ENCODE assay signal across 19 cellular contexts in genomic region chr7:141288626-141289025, GRCh38.
"Had no signal": no experiment of that assay in that cellular context is flagged by ENCODE, and none has a peak within 500 bp of the region (broad histone marks: within the 10 kb centered on the region; RNA-seq: fewer than 3 reads in every experiment).

No MANE protein-coding gene starts in this region.

- H3K36me3 ChIP-seq: prostate gland, right lobe of liver, transverse colon, vagina had no signal

- FAIRE-seq: bronchial epithelial cell, keratinocyte had no signal

- H3K27me3 ChIP-seq: right lobe of liver, transverse colon, vagina had no signal

- H3K27ac ChIP-seq: prostate gland, right lobe of liver, transverse colon, vagina had no signal

- DNase-seq: activated CD4-positive, alpha-beta T cell treated with anti-CD3 and anti-CD28 coated beads, Interleukin-2, amount 10 ng/mL, durations not matched to agents 7 days and 5 days; activated naive CD4-positive, alpha-beta T cell; anterior cingulate cortex; endodermal cell; hippocampal formation; mesendoderm; natural killer cell; occipital lobe; right lobe of liver; stimulated activated CD4-positive, alpha-beta T cell treated with anti-CD3 and anti-CD28 coated beads, Interleukin-4, amount 100 ng/mL, for 4 hours; stimulated activated CD8-positive, alpha-beta memory T cell treated with anti-CD3 and anti-CD28 coated beads, Interleukin-4, amount 100 ng/mL, for 48 hours; stimulated activated naive CD4-positive, alpha-beta T cell treated with Interleukin-2 at 50 U/mL for 16 hours; substantia nigra; transverse colon had no signal

- H3K4me3 ChIP-seq: prostate gland, right lobe of liver, smooth muscle cell, transverse colon, vagina had no signal

- ATAC-seq: natural killer cell, right lobe of liver had no signal

- H3K4me1 ChIP-seq: prostate gland, right lobe of liver, transverse colon, vagina had no signal

- H3K9me3 ChIP-seq: prostate gland, right lobe of liver, transverse colon, vagina had no signal
